ENCODE assay signal across 8 cellular contexts in genomic region chr7:143345428-143345900, GRCh38. TPM values are rescaled to one million over a fixed set of nuclear protein-coding genes. Genes with fewer than 3 reads are reported as not detected.
DNase-seq lines count a peak whose midpoint lies in the region; ATAC-seq and TF ChIP-seq lines count a peak whose summit lies in the region.

No MANE protein-coding gene starts in this region.

- peak; percentile 100 for ATAC-seq in activated CD8-positive, alpha-beta T cell treated with anti-CD3 and anti-CD28 coated beads for 36 hours
- peak; percentile 100 for ATAC-seq in naive thymus-derived CD8-positive, alpha-beta T cell
- ATAC-seq in stimulated activated naive CD8-positive, alpha-beta T cell treated with anti-CD3 and anti-CD28 coated beads, Interleukin-15, amount 100 ng/mL, for 72 hours: peak; percentile 99

- CTCF ChIA-PET in activated CD8-positive, alpha-beta T cell treated with anti-CD3 and anti-CD28 coated beads for 36 hours (lab: Charles Lee): interaction anchor here (0.6 to 4.7 kb wide), 34 partner anchors 9 to 145 kb away, joined by 3 to 42 read pairs (median 4); no protein-coding TSS in a partner anchor

- H3K4me3 Mint-ChIP-seq in activated CD8-positive, alpha-beta T cell treated with anti-CD3 and anti-CD28 coated beads for 36 hours: peak overlapping the region; percentile 65
- peak overlapping the region; percentile 78 for H3K4me3 Mint-ChIP-seq in endothelial cell (ENCODE audit: unreplicated experiment)
- peak overlapping the region; percentile 69 to 88 (median 78) for H3K4me3 Mint-ChIP-seq in naive thymus-derived CD8-positive, alpha-beta T cell
- peak overlapping the region; percentile 83 to 88 for H3K4me3 Mint-ChIP-seq in stimulated activated naive CD8-positive, alpha-beta T cell treated with anti-CD3 and anti-CD28 coated beads, Interleukin-15, amount 100 ng/mL, for 72 hours

- POLR2A ChIA-PET in activated CD8-positive, alpha-beta T cell treated with anti-CD3 and anti-CD28 coated beads for 36 hours (lab: Charles Lee): interaction anchor here (0.6 kb wide), 1 partner anchor 90 kb away, joined by 3 read pairs; no protein-coding TSS in a partner anchor
- POLR2A ChIA-PET in naive thymus-derived CD8-positive, alpha-beta T cell (lab: Charles Lee): interaction anchor here (0.7 to 2.3 kb wide), 5 partner anchors 10 to 62 kb away, joined by 3 to 9 read pairs (median 4); no protein-coding TSS in a partner anchor

- intact Hi-C loops in activated CD8-positive, alpha-beta T cell treated with anti-CD3 and anti-CD28 coated beads for 36 hours (cut with micrococcal nuclease): no loop called here

- H3K27ac Mint-ChIP-seq in activated CD8-positive, alpha-beta T cell treated with anti-CD3 and anti-CD28 coated beads for 36 hours: no peak overlapping the region
- H3K27ac Mint-ChIP-seq in endothelial cell (ENCODE audit: unreplicated experiment): no peak overlapping the region
- H3K27ac Mint-ChIP-seq in naive thymus-derived CD8-positive, alpha-beta T cell: peak overlapping the region in 8 of 10 donors; percentile 18 to 82 (median 60)
- H3K27ac Mint-ChIP-seq in stimulated activated naive CD8-positive, alpha-beta T cell treated with anti-CD3 and anti-CD28 coated beads, Interleukin-15, amount 100 ng/mL, for 72 hours: peak overlapping the region; percentile 79 to 81

- no peaks in the 10 kb centered on the region for H3K36me3 Mint-ChIP-seq in activated CD8-positive, alpha-beta T cell treated with anti-CD3 and anti-CD28 coated beads for 36 hours (ENCODE audit: low read depth)
- H3K36me3 Mint-ChIP-seq in endothelial cell (ENCODE audit: low read depth, unreplicated experiment): no peaks in the 10 kb centered on the region
- H3K36me3 Mint-ChIP-seq in naive thymus-derived CD8-positive, alpha-beta T cell: no peaks in the 10 kb centered on the region

- no peaks in the 10 kb centered on the region for H3K27me3 Mint-ChIP-seq in activated CD8-positive, alpha-beta T cell treated with anti-CD3 and anti-CD28 coated beads for 36 hours
- no peaks in the 10 kb centered on the region for H3K27me3 Mint-ChIP-seq in endothelial cell (ENCODE audit: unreplicated experiment)
- H3K27me3 Mint-ChIP-seq in naive thymus-derived CD8-positive, alpha-beta T cell: peaks cover 0 to 6% (median 4%) of the 10 kb centered on the region in 5 donors
- H3K27me3 Mint-ChIP-seq in stimulated activated naive CD8-positive, alpha-beta T cell treated with anti-CD3 and anti-CD28 coated beads, Interleukin-15, amount 100 ng/mL, for 72 hours: peaks cover 18% of the 10 kb centered on the region

- peak; percentile 16 for DNase-seq in NCI-H1694 treated with DMSO at 0.1 percent for 48 hours (lab: John Stamatoyannopoulos, UW)
- no peak for DNase-seq in NCI-H1694 (lab: John Stamatoyannopoulos, UW)
- peak; percentile 37 for DNase-seq in KBM-7
- peak; percentile 82 for DNase-seq in activated CD8-positive, alpha-beta T cell treated with anti-CD3 and anti-CD28 coated beads for 36 hours
- peak; percentile 74 for DNase-seq in endothelial cell (ENCODE audit: low spot score)
- DNase-seq in naive thymus-derived CD8-positive, alpha-beta T cell: peak; percentile 45 to 80 (median 58)
- DNase-seq in stimulated activated naive CD8-positive, alpha-beta T cell treated with anti-CD3 and anti-CD28 coated beads, Interleukin-15, amount 100 ng/mL, for 72 hours: peak; percentile 64 to 76
- no peak for DNase-seq in C1 segment of cervical spinal cord (lab: John Stamatoyannopoulos, UW)

- H3K4me1 Mint-ChIP-seq in activated CD8-positive, alpha-beta T cell treated with anti-CD3 and anti-CD28 coated beads for 36 hours (ENCODE audit: low read depth): peaks cover 7% of the 10 kb centered on the region
- peaks cover 3% of the 10 kb centered on the region for H3K4me1 Mint-ChIP-seq in endothelial cell (ENCODE audit: unreplicated experiment)
- H3K4me1 Mint-ChIP-seq in naive thymus-derived CD8-positive, alpha-beta T cell: peaks cover 8 to 11% (median 10%) of the 10 kb centered on the region in 4 donors
- H3K4me1 Mint-ChIP-seq in stimulated activated naive CD8-positive, alpha-beta T cell treated with anti-CD3 and anti-CD28 coated beads, Interleukin-15, amount 100 ng/mL, for 72 hours: peaks cover 9% of the 10 kb centered on the region

- in situ Hi-C loops in KBM-7 (cut with MboI; ENCODE audit: low pct_unique_long_range_greater_than_20kb, low sequenced_read_pairs): no loop called here

- peak; percentile 67 for TF ChIP-seq CTCF in activated CD8-positive, alpha-beta T cell treated with anti-CD3 and anti-CD28 coated beads for 36 hours (IDR thresholded peaks at IDR 0.05)
- TF ChIP-seq CTCF in endothelial cell (IDR thresholded peaks at IDR 0.05; ENCODE audit: unreplicated experiment): no peak

- H3K9me3 Mint-ChIP-seq in activated CD8-positive, alpha-beta T cell treated with anti-CD3 and anti-CD28 coated beads for 36 hours: no peaks in the 10 kb centered on the region
- H3K9me3 Mint-ChIP-seq in endothelial cell (ENCODE audit: unreplicated experiment): no peaks in the 10 kb centered on the region
- H3K9me3 Mint-ChIP-seq in naive thymus-derived CD8-positive, alpha-beta T cell: no peaks in the 10 kb centered on the region
- H3K9me3 Mint-ChIP-seq in stimulated activated naive CD8-positive, alpha-beta T cell treated with anti-CD3 and anti-CD28 coated beads, Interleukin-15, amount 100 ng/mL, for 72 hours: no peaks in the 10 kb centered on the region

RNA-seq across cellular contexts. Expression of gene FAM131B, which starts 17.0 kb away (rescaled TPM):
- total RNA-seq in activated CD8-positive, alpha-beta T cell treated with anti-CD3 and anti-CD28 coated beads for 36 hours: 1 to 10 TPM; 2.7 to 2.9 TPM
- 1.0 TPM for total RNA-seq in endothelial cell (ENCODE audit: unreplicated experiment)
- 1 to 10 TPM in 1 of 2 experiments, under 1 TPM in 1; 0.78 to 1.2 TPM for total RNA-seq in naive thymus-derived CD8-positive, alpha-beta T cell
- 1 to 10 TPM in 1 of 3 donors, under 1 TPM in 2; 0.44 to 1.1 (median 0.54) TPM for polyA plus RNA-seq in naive thymus-derived CD8-positive, alpha-beta T cell

RNA-seq across cellular contexts. Expression of gene CLCN1, which starts 29.6 kb away (rescaled TPM):
- total RNA-seq in activated CD8-positive, alpha-beta T cell treated with anti-CD3 and anti-CD28 coated beads for 36 hours: under 1 TPM in 1 of 2 experiments, not detected in 1; 0.09 TPM
- total RNA-seq in endothelial cell (ENCODE audit: unreplicated experiment): not detected
- total RNA-seq in naive thymus-derived CD8-positive, alpha-beta T cell: not detected
- not detected for polyA plus RNA-seq in naive thymus-derived CD8-positive, alpha-beta T cell

RNA-seq across cellular contexts. Expression of gene ZYX, which starts 35.7 kb away (rescaled TPM):
- total RNA-seq in activated CD8-positive, alpha-beta T cell treated with anti-CD3 and anti-CD28 coated beads for 36 hours: 100 to 1,000 TPM; 111 to 120 TPM
- 237 TPM for total RNA-seq in endothelial cell (ENCODE audit: unreplicated experiment)
- 100 to 1,000 TPM; 138 to 151 TPM for total RNA-seq in naive thymus-derived CD8-positive, alpha-beta T cell
- polyA plus RNA-seq in naive thymus-derived CD8-positive, alpha-beta T cell: 100 to 1,000 TPM in 1 of 3 donors, 10 to 100 TPM in 2; 58.6 to 142 (median 82.6) TPM

RNA-seq across cellular contexts. Expression of gene CASP2, which starts 57.3 kb away (rescaled TPM):
- total RNA-seq in activated CD8-positive, alpha-beta T cell treated with anti-CD3 and anti-CD28 coated beads for 36 hours: 10 to 100 TPM; 79.6 to 80.9 TPM
- 55.3 TPM for total RNA-seq in endothelial cell (ENCODE audit: unreplicated experiment)
- 10 to 100 TPM; 64.9 to 68.2 TPM for total RNA-seq in naive thymus-derived CD8-positive, alpha-beta T cell
- polyA plus RNA-seq in naive thymus-derived CD8-positive, alpha-beta T cell: 10 to 100 TPM; 12.1 to 22.0 (median 14.6) TPM

Comparison
In these comparisons a context has a peak if more than half of its experiments do, and no peak if none do; other contexts are left out.
1. DNase-seq: peak in NCI-H1694 treated with DMSO at 0.1 percent for 48 hours (single experiment), KBM-7 (single experiment), activated CD8-positive, alpha-beta T cell treated with anti-CD3 and anti-CD28 coated beads for 36 hours (single experiment), endothelial cell (single experiment), naive thymus-derived CD8-positive, alpha-beta T cell (10 of 10) and stimulated activated naive CD8-positive, alpha-beta T cell treated with anti-CD3 and anti-CD28 coated beads, Interleukin-15, amount 100 ng/mL, for 72 hours (2 of 2); none in NCI-H1694 (single experiment) and C1 segment of cervical spinal cord (0 of 14).
2. H3K27ac Mint-ChIP-seq: peak in naive thymus-derived CD8-positive, alpha-beta T cell (8 of 10) and stimulated activated naive CD8-positive, alpha-beta T cell treated with anti-CD3 and anti-CD28 coated beads, Interleukin-15, amount 100 ng/mL, for 72 hours (2 of 2); none in activated CD8-positive, alpha-beta T cell treated with anti-CD3 and anti-CD28 coated beads for 36 hours (single experiment) and endothelial cell (single experiment).
3. Peak in every context shown above with its lines, with median percentiles within 50 percentile points of each other: ATAC-seq and H3K4me3 Mint-ChIP-seq.